8 cellular contexts compared by ENCODE assay signal in genomic region chr15:65286704-65287514, GRCh38. TPM values are rescaled to one million over a fixed set of nuclear protein-coding genes. Genes with fewer than 3 reads are reported as not detected.
DNase-seq lines count a peak whose midpoint lies in the region; ATAC-seq lines count a peak whose summit lies in the region.

TSS of gene PARP16 (minus strand) at chr15:65286883. CDS start at chr15:65286426, 457 bp downstream.

- peak within 1 kb of the TSS; percentile 82 to 99 (median 97) for H3K4me2 ChIP-seq in BLaER1 treated with 17β-estradiol and CSF1 and Interleukin-3, amounts not matched to agents 10 nM and 100 nM

- peaks cover 23 to 47% (median 32%) of the 10 kb centered on the region in 10 experiments for H3K4me1 ChIP-seq in BLaER1 treated with 17β-estradiol and CSF1 and Interleukin-3, amounts not matched to agents 10 nM and 100 nM

- no peaks in the 10 kb centered on the region for H3K27me3 ChIP-seq in BLaER1 treated with 17β-estradiol and CSF1 and Interleukin-3, amounts not matched to agents 10 nM and 100 nM

- peak within 1 kb of the TSS; percentile 72 to 95 (median 91) for H3K9ac ChIP-seq in BLaER1 treated with 17β-estradiol and CSF1 and Interleukin-3, amounts not matched to agents 10 nM and 100 nM

- H3K36me3 ChIP-seq in BLaER1 treated with 17β-estradiol and CSF1 and Interleukin-3, amounts not matched to agents 10 nM and 100 nM: peaks cover 0 to 20% (median 8%) of the 10 kb centered on the region in 11 experiments; a peak in 8 of 22 replicates

- no peaks in the 10 kb centered on the region for H3K9me3 ChIP-seq in BLaER1 treated with 17β-estradiol and CSF1 and Interleukin-3, amounts not matched to agents 10 nM and 100 nM (replicated peaks in 1 of 11)

- H4K20me1 ChIP-seq in BLaER1 treated with 17β-estradiol and CSF1 and Interleukin-3, amounts not matched to agents 10 nM and 100 nM: peaks cover 0 to 10% (median 0%) of the 10 kb centered on the region in 11 experiments; a peak in 1 of 22 replicates

- H3K27ac ChIP-seq in BLaER1 treated with 17β-estradiol and CSF1 and Interleukin-3, amounts not matched to agents 10 nM and 100 nM: peak within 1 kb of the TSS; percentile 59 to 94 (median 92)
- H3K27ac ChIP-seq in cingulate gyrus (ENCODE audit: low read depth, low read length): peak within 1 kb of the TSS; percentile 97

- H3K4me3 ChIP-seq in BLaER1 treated with 17β-estradiol and CSF1 and Interleukin-3, amounts not matched to agents 10 nM and 100 nM: peak within 1 kb of the TSS; percentile 60 to 87 (median 75)

- DNase-seq in NCI-H524 treated with DMSO at 0.1 percent for 48 hours (lab: John Stamatoyannopoulos, UW) (peak; percentile 74), left lobe of liver (ENCODE audit: low spot score) (peak; percentile 94)
- peak; percentile 85 to 89 for DNase-seq in activated CD4-positive, alpha-beta T cell treated with anti-CD3 and anti-CD28 coated beads for 4 hours
- DNase-seq in stimulated activated CD4-positive, alpha-beta T cell treated with anti-CD3 and anti-CD28 coated beads, Interleukin-2, amount 100 ng/mL, for 4 hours (ENCODE audit: low read depth): peak; percentile 88

- peak; percentile 90 for ATAC-seq in GM19324 (IDR thresholded peaks at IDR 0.05; ENCODE audit: low FRiP score, unreplicated experiment)
- peak; percentile 67 for ATAC-seq in HG03457 (IDR thresholded peaks at IDR 0.05; ENCODE audit: unreplicated experiment)
- peak; percentile 92 for ATAC-seq in left lobe of liver

RNA-seq across cellular contexts. Expression of gene PARP16, which starts in this region (rescaled TPM):
- 9.8 TPM for total RNA-seq in left lobe of liver

Comparison
In these comparisons a context has a peak if more than half of its experiments do, and no peak if none do; other contexts are left out.
1. Peak in every context shown above with its lines: DNase-seq, ATAC-seq, H3K4me3 ChIP-seq and H3K27ac ChIP-seq.